Comparison of ENCODE assay signal across 19 cellular contexts in genomic region chr2:3263487-3263886, GRCh38.
DNase-seq lines count a peak whose midpoint lies in the region; ATAC-seq and TF ChIP-seq lines count a peak whose summit lies in the region.
"Had no signal": no experiment of that assay in that cellular context is flagged by ENCODE, and none has a peak within 500 bp of the region (broad histone marks: within the 10 kb centered on the region; RNA-seq: fewer than 3 reads in every experiment).

No MANE protein-coding gene starts in this region.

- no peak overlapping the region for H2AFZ ChIP-seq in trophoblast cell (ENCODE audit: insufficient read depth, low read length, poor library complexity)

- H3K18ac ChIP-seq in trophoblast cell (ENCODE audit: low read length), result no peak overlapping the region

- H2AK5ac ChIP-seq in trophoblast cell (ENCODE audit: low read length), result no peak overlapping the region

- H3K4me2 ChIP-seq in trophoblast cell (ENCODE audit: low read length), result no peak overlapping the region

- WGBS in trophoblast cell (ENCODE audit: extremely low coverage, insufficient coverage, insufficient read length), result no CpG with 5 or more reads among the region's 16 CpGs

- H3K36me3 Mint-ChIP-seq in neural crest cell (ENCODE audit: low read depth), result peaks cover 8% of the 10 kb centered on the region

- H3K27ac Mint-ChIP-seq in stimulated activated naive CD8-positive, alpha-beta T cell treated with anti-CD3 and anti-CD28 coated beads, Interleukin-15, amount 100 ng/mL, for 72 hours, result no peak overlapping the region
- peak overlapping the region; percentile 84 for H3K27ac Mint-ChIP-seq in neural crest cell (ENCODE audit: unreplicated experiment)
- H3K27ac Mint-ChIP-seq: B cell; CD8-positive, alpha-beta memory T cell; H9 had no signal

- no peak overlapping the region for H4K12ac ChIP-seq in trophoblast cell (ENCODE audit: low read depth, low read length)

- H3K79me1 ChIP-seq in trophoblast cell (ENCODE audit: low read length), result no peaks in the 10 kb centered on the region

- no peak overlapping the region for H2BK5ac ChIP-seq in trophoblast cell (ENCODE audit: low read depth, low read length, poor library complexity)

- no peak overlapping the region for H3K23ac ChIP-seq in trophoblast cell (ENCODE audit: low read length)

- no peaks in the 10 kb centered on the region for H3K4me1 ChIP-seq in trophoblast cell (ENCODE audit: control insufficient read depth in 1 of 2, insufficient read depth in 2 of 2, low read length in 2 of 2)

- H2BK12ac ChIP-seq in trophoblast cell (ENCODE audit: low read length), result no peak overlapping the region

- no peak for TF ChIP-seq CTCF in neural crest cell (conservative IDR thresholded peaks at IDR 0.05)

- H3K4me1 Mint-ChIP-seq in stimulated activated naive CD8-positive, alpha-beta T cell treated with anti-CD3 and anti-CD28 coated beads, Interleukin-15, amount 100 ng/mL, for 72 hours, result peaks cover 18% of the 10 kb centered on the region
- peaks cover 29% of the 10 kb centered on the region for H3K4me1 Mint-ChIP-seq in neural crest cell

- no peaks in the 10 kb centered on the region for H3K79me2 ChIP-seq in trophoblast cell (ENCODE audit: control insufficient read depth, insufficient read depth, low read length, poor library complexity)

- no peak overlapping the region for H3K4ac ChIP-seq in trophoblast cell (ENCODE audit: low read depth, low read length)

- H3K4me3 Mint-ChIP-seq in stimulated activated naive CD8-positive, alpha-beta T cell treated with anti-CD3 and anti-CD28 coated beads, Interleukin-15, amount 100 ng/mL, for 72 hours, result no peak overlapping the region
- H3K4me3 Mint-ChIP-seq in neural crest cell, result no peak overlapping the region
- H3K4me3 Mint-ChIP-seq: B cell; CD4-positive, CD25-positive, alpha-beta regulatory T cell; CD8-positive, alpha-beta memory T cell; H9 had no signal

- peak; percentile 39 for ATAC-seq in stimulated activated naive CD8-positive, alpha-beta T cell treated with anti-CD3 and anti-CD28 coated beads, Interleukin-15, amount 100 ng/mL, for 72 hours
- no peak for ATAC-seq in stimulated activated naive CD8-positive, alpha-beta T cell treated with anti-CD3 and anti-CD28 coated beads, Interleukin-15, Interleukin-2, amounts not matched to agents 100 U/mL and 50 U/mL, for 24 hours
- ATAC-seq: GM12878 had no signal

- H4K8ac ChIP-seq in trophoblast cell (ENCODE audit: low read depth, low read length), result no peak overlapping the region

- no peak overlapping the region for H4K91ac ChIP-seq in trophoblast cell (ENCODE audit: low read depth, low read length)

- no peak overlapping the region for H3K9ac ChIP-seq in trophoblast cell (ENCODE audit: low read length)
- H3K9ac ChIP-seq: BLaER1 treated with 17β-estradiol and CSF1 and Interleukin-3, amounts not matched to agents 10 nM and 100 nM had no signal

- intact Hi-C loops in posterior vena cava (cut with DNase I), result no loop called here

- no peaks in the 10 kb centered on the region for H3K27me3 ChIP-seq in trophoblast cell (ENCODE audit: insufficient read depth, low read length)
- H3K27me3 ChIP-seq: BLaER1 treated with 17β-estradiol and CSF1 and Interleukin-3, amounts not matched to agents 10 nM and 100 nM had no signal

- no peaks in the 10 kb centered on the region for H3K9me3 Mint-ChIP-seq in stimulated activated naive CD8-positive, alpha-beta T cell treated with anti-CD3 and anti-CD28 coated beads, Interleukin-15, amount 100 ng/mL, for 72 hours
- H3K9me3 Mint-ChIP-seq in neural crest cell, result no peaks in the 10 kb centered on the region
- H3K9me3 Mint-ChIP-seq: CD4-positive, CD25-positive, alpha-beta regulatory T cell; CD8-positive, alpha-beta memory T cell; H9 had no signal

- H3K9me3 ChIP-seq in trophoblast cell (ENCODE audit: insufficient read depth, low read depth, low read length), result no peaks in the 10 kb centered on the region
- H3K9me3 ChIP-seq: BLaER1 treated with 17β-estradiol and CSF1 and Interleukin-3, amounts not matched to agents 10 nM and 100 nM had no signal

- H3K14ac ChIP-seq in trophoblast cell (ENCODE audit: low read length), result no peak overlapping the region

- DNase-seq in stimulated activated naive CD8-positive, alpha-beta T cell treated with anti-CD3 and anti-CD28 coated beads, Interleukin-15, amount 100 ng/mL, for 72 hours, result no peak
- no peak for DNase-seq in stimulated activated naive CD8-positive, alpha-beta T cell treated with anti-CD3 and anti-CD28 coated beads, Interleukin-15, Interleukin-2, amounts not matched to agents 100 U/mL and 50 U/mL, for 24 hours
- DNase-seq in neural crest cell (ENCODE audit: low read depth, low spot score), result no peak
- DNase-seq in posterior vena cava (ENCODE audit: low spot score), result peak; percentile 59
- DNase-seq in NCI-H1092 (lab: John Stamatoyannopoulos, UW), result no peak
- no peak for DNase-seq in OCI-M1 (lab: John Stamatoyannopoulos, UW)
- DNase-seq in trophoblast cell, result no peak
- no peak for DNase-seq in NCI-H2081 treated with DMSO at 0.1 percent for 48 hours (lab: John Stamatoyannopoulos, UW)
- DNase-seq: CD4-positive, CD25-positive, alpha-beta regulatory T cell; CD8-positive, alpha-beta memory T cell; COR-L47; DMS 273 treated with DMSO at 0.1 percent for 48 hours; DMS53; DND-41; EL; H9 had no signal

- H3K27me3 Mint-ChIP-seq in stimulated activated naive CD8-positive, alpha-beta T cell treated with anti-CD3 and anti-CD28 coated beads, Interleukin-15, amount 100 ng/mL, for 72 hours, result no peaks in the 10 kb centered on the region
- no peaks in the 10 kb centered on the region for H3K27me3 Mint-ChIP-seq in neural crest cell (ENCODE audit: low read depth)
- H3K27me3 Mint-ChIP-seq: B cell; CD4-positive, CD25-positive, alpha-beta regulatory T cell; CD8-positive, alpha-beta memory T cell had no signal

- H3K36me3 ChIP-seq in trophoblast cell (ENCODE audit: control insufficient read depth in 1 of 2, insufficient read depth in 2 of 2, low read length in 2 of 2), result peaks cover 0 to 1% of the 10 kb centered on the region in 2 experiments

- no peak overlapping the region for H2BK120ac ChIP-seq in trophoblast cell (ENCODE audit: insufficient read depth, low read length, poor library complexity)

- no peak overlapping the region for H3K4me3 ChIP-seq in trophoblast cell (ENCODE audit: low read depth, low read length)
- H3K4me3 ChIP-seq: BLaER1 treated with 17β-estradiol and CSF1 and Interleukin-3, amounts not matched to agents 10 nM and 100 nM; GM12878 had no signal

- no peak overlapping the region for H3K27ac ChIP-seq in trophoblast cell (ENCODE audit: low read depth, low read length)
